ENCODE assay signal across 8 cellular contexts in genomic region chr7:23597064-23597907, GRCh38. TPM values are rescaled to one million over a fixed set of nuclear protein-coding genes. Genes with fewer than 3 reads are reported as not detected.
DNase-seq lines count a peak whose midpoint lies in the region; ATAC-seq and TF ChIP-seq lines count a peak whose summit lies in the region.

TSS of gene CCDC126 (plus strand) at chr7:23597382. CDS start at chr7:23611316, 13,934 bp downstream.

- H3K4me1 Mint-ChIP-seq in GM23338 (peaks cover 22% of the 10 kb centered on the region), neural crest cell (peaks cover 27% of the 10 kb centered on the region)

- peaks cover 4% of the 10 kb centered on the region; the same call in 2 of the 3 replicates for H3K36me3 Mint-ChIP-seq in GM23338 (ENCODE audit: low read depth)
- H3K36me3 Mint-ChIP-seq in neural crest cell (ENCODE audit: low read depth): no peaks in the 10 kb centered on the region

- H3K27ac ChIP-seq in GM23338 (ENCODE audit: low read depth) (peak within 1 kb of the TSS; percentile 82), stomach (peak within 1 kb of the TSS; percentile 93 to 99 (median 96))

- H3K9me3 Mint-ChIP-seq in GM23338: peaks cover 5% of the 10 kb centered on the region; the same call in 2 of the 3 replicates
- peaks cover 4% of the 10 kb centered on the region for H3K9me3 Mint-ChIP-seq in neural crest cell

- H3K27me3 ChIP-seq in GM23338 (ENCODE audit: insufficient read depth) (peaks cover 17% of the 10 kb centered on the region), stomach (no peaks in the 10 kb centered on the region)

- H4K20me1 ChIP-seq in GM23338 (replicated peaks; ENCODE audit: insufficient read depth): no peaks in the 10 kb centered on the region

- H3K4me2 ChIP-seq in GM23338: peak within 1 kb of the TSS; percentile 84

- H3K4me1 ChIP-seq in GM23338 (ENCODE audit: insufficient read depth) (peaks cover 22% of the 10 kb centered on the region), stomach (peaks cover 12 to 44% (median 31%) of the 10 kb centered on the region in 4 donors)

- H3K36me3 ChIP-seq in GM23338 (ENCODE audit: insufficient read depth): no peaks in the 10 kb centered on the region
- H3K36me3 ChIP-seq in stomach: no peaks in the 10 kb centered on the region

- H3K4me3 Mint-ChIP-seq in GM23338 (peak within 1 kb of the TSS; percentile 82), neural crest cell (peak within 1 kb of the TSS; percentile 97)

- peak; percentile 93 for ATAC-seq in GM23338

- WGBS in stomach, 5 donors: 1 to 3% (median 2%) methylated on average over 33 to 94 of the region's 94 CpGs

- H3K9me3 ChIP-seq in stomach: no peaks in the 10 kb centered on the region

- TF ChIP-seq EP300 in stomach (IDR thresholded peaks at IDR 0.05): no peak

- DNase-seq in EH (ENCODE audit: low read depth) (peak; percentile 91), GM23338 (ENCODE audit: low spot score) (peak; percentile 96), Kasumi-1 (lab: John Stamatoyannopoulos, UW) (peak; percentile 90 to 91), RPMI8226 (peak; percentile 92), activated gamma-delta T cell (lab: John Stamatoyannopoulos, UW) (peak; percentile 70), foreskin fibroblast (peak; percentile 86 to 97), neural crest cell (ENCODE audit: low read depth, low spot score) (peak; percentile 90), stomach (peak; percentile 93)

- H3K4me3 ChIP-seq in GM23338 (peak within 1 kb of the TSS; percentile 88), foreskin fibroblast (ENCODE audit: low read depth in 1 of 2, low read length in 2 of 2) (peak within 1 kb of the TSS; percentile 56 to 93), stomach (peak within 1 kb of the TSS; percentile 53 to 88 (median 81))

- H3K9me2 ChIP-seq in GM23338 (ENCODE audit: insufficient read depth): no peaks in the 10 kb centered on the region

- peak in 2 of 4 donors; percentile 10 to 47 for TF ChIP-seq POLR2A in stomach (IDR thresholded peaks at IDR 0.05)

- H3F3A ChIP-seq in GM23338 (replicated peaks; ENCODE audit: low read depth): peaks cover 5% of the 10 kb centered on the region

- intact Hi-C loops in stomach (cut with DNase I; ENCODE audit: low total_unique reads): no loop called here

- H3K27ac Mint-ChIP-seq in GM23338 (peak within 1 kb of the TSS; percentile 12; the same call in 1 of the 2 replicates), neural crest cell (ENCODE audit: unreplicated experiment) (peak within 1 kb of the TSS; percentile 94)

- H3K27me3 Mint-ChIP-seq in GM23338 (ENCODE audit: insufficient read depth, low read depth, poor library complexity) (peaks cover 10% of the 10 kb centered on the region), neural crest cell (ENCODE audit: low read depth) (peaks cover 6% of the 10 kb centered on the region)

- TF ChIP-seq CTCF in GM23338 (conservative IDR thresholded peaks at IDR 0.05; ENCODE audit: low read depth in 2 of 2) (no peak), foreskin fibroblast (IDR thresholded peaks at IDR 0.05; ENCODE audit: low read depth, low read length) (no peak), neural crest cell (conservative IDR thresholded peaks at IDR 0.05) (no peak), stomach (IDR thresholded peaks at IDR 0.05) (no peak)

- peak within 1 kb of the TSS; percentile 94 for H2AFZ ChIP-seq in GM23338

- no peaks in the 10 kb centered on the region; the same call in 1 of the 2 replicates for H3K79me2 ChIP-seq in GM23338 (replicated peaks; ENCODE audit: insufficient read depth)

TF ChIP-seq in GM23338, 12 proteins besides CTCF, POLR2A, EP300 and RAD21:
- peak; percentile 57 for TF ChIP-seq POLR2AphosphoS5 (IDR thresholded peaks at IDR 0.05; ENCODE audit: low read depth)
- 0 out of 2 replicates have a peak, but pooled peaks have one; percentile 63 for TF ChIP-seq ZNF114 (CRISPR knock-in tag; IDR thresholded peaks at IDR 0.05)
- TF ChIP-seq EZH2 (IDR thresholded peaks at IDR 0.05; ENCODE audit: low read depth, unreplicated experiment): no peak
- TF ChIP-seq NANOG (IDR thresholded peaks at IDR 0.05; ENCODE audit: borderline replicate concordance): no peak
- TF ChIP-seq REST (IDR thresholded peaks at IDR 0.05; ENCODE audit: unreplicated experiment): no peak
- peak; percentile 83 for TF ChIP-seq ETS1 (IDR thresholded peaks at IDR 0.05)

RNA-seq across cellular contexts. Expression of gene CCDC126, which starts in this region (rescaled TPM):
- 5.7 and 14.9 TPM in 2 replicates for total RNA-seq in GM23338 (2014; rRNA removed; shearing (Covaris generic))
- 3.6 and 6.6 TPM in 2 replicates for polyA plus RNA-seq in GM23338 (2016; fragmentation: Nextera tagmentation; extraction: Ambion mirVana)
- total RNA-seq in neural crest cell: 7.3 and 9.5 TPM in 2 replicates
- 10 to 100 TPM in 3 of 5 donors, 1 to 10 TPM in 1, not detected in 1; 7.6 to 29.7 (median 14.8) TPM for total RNA-seq in stomach
- 1 to 10 TPM; 2.8 to 4.8 (median 3.5) TPM for polyA plus RNA-seq in stomach

Comparison
In these comparisons a context has a peak if more than half of its experiments do, and no peak if none do; other contexts are left out.
1. Peak in every context shown above with its lines: DNase-seq, ATAC-seq, H3K4me3 ChIP-seq and H3K27ac ChIP-seq.